14 cellular contexts compared by ENCODE assay signal in the genomic region with DNA sequence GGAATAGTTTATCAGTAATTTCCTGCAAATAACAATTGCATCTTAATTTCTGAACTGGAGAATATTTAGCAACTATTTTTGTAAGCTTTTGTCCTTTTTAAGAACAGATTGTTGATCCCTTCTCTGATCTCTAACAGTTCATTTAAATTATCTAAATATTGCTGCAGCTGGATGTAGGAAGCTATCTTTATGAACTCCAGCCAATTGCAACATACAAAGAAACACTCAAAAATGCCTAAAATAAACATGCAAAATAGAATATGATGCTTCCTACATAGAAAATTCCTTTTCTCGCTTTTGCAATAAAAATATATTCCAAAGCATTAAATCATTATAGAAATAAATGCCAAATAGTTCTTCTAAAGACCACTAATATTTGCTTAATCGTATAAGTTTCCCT.
DNase-seq lines count a peak whose midpoint lies in the region; ATAC-seq and TF ChIP-seq lines count a peak whose summit lies in the region.
"Had no signal": no experiment of that assay in that cellular context is flagged by ENCODE, and none has a peak within 500 bp of the region (broad histone marks: within the 10 kb centered on the region; RNA-seq: fewer than 3 reads in every experiment).

No MANE protein-coding gene starts in this region.

- H3K27me3 ChIP-seq in mammary epithelial cell (ENCODE audit: insufficient read depth, low read length): no peaks in the 10 kb centered on the region
- H3K27me3 ChIP-seq: BE2C had no signal

- ATAC-seq in HG03439 (IDR thresholded peaks at IDR 0.05; ENCODE audit: unreplicated experiment): no peak
- ATAC-seq: A549; CD8-positive, alpha-beta T cell; HCT116 had no signal

- no peak overlapping the region for H3K4me2 ChIP-seq in mammary epithelial cell (ENCODE audit: insufficient read depth, low read depth, low read length)
- H3K4me2 ChIP-seq: A549 had no signal

- no TSS peak for BruUV-seq in mammary epithelial cell (replicated peaks; lab: Mats Ljungman, UMichigan)

- CTCF ChIA-PET in mammary epithelial cell (lab: Charles Lee; ENCODE audit: low non-redundant PET): no interaction called here

- no peak overlapping the region for H3K27ac ChIP-seq in mammary epithelial cell (ENCODE audit: insufficient read depth, low read depth, low read length)
- H3K27ac ChIP-seq: A549, C4-2B had no signal

- TF ChIP-seq CTCF in mammary epithelial cell (conservative IDR thresholded peaks at IDR 0.05 in 1 of 2, IDR thresholded peaks at IDR 0.05 in 1 of 2; ENCODE audit: extremely low read depth in 1 of 2, insufficient read depth in 1 of 2, low read depth in 1 of 2, low read length in 2 of 2): no peak

- no peaks in the 10 kb centered on the region for H3K9me3 ChIP-seq in mammary epithelial cell (replicated peaks; ENCODE audit: insufficient read depth, low read length)
- H3K9me3 ChIP-seq: A549, BE2C had no signal

- no peak overlapping the region for H3K4me3 ChIP-seq in mammary epithelial cell (replicated peaks in 1 of 3; ENCODE audit: insufficient read depth in 1 of 3, low read depth in 2 of 3, low read length in 3 of 3)
- H3K4me3 ChIP-seq: A549 had no signal

- peak; percentile 39 for DNase-seq in brain pericyte (ENCODE audit: low read depth, low spot score)
- peak; percentile 66 for DNase-seq in fibroblast of gingiva (ENCODE audit: low read depth)
- peak; percentile 47 for DNase-seq in iris pigment epithelial cell (ENCODE audit: low read depth)
- no peak for DNase-seq in mucosa of gallbladder (ENCODE audit: low spot score)
- DNase-seq in DMS53 treated with DMSO at 0.1 percent for 48 hours (lab: John Stamatoyannopoulos, UW; ENCODE audit: unreplicated experiment): no peak
- no peak for DNase-seq in mammary epithelial cell
- DNase-seq: BE2C; CD8-positive, alpha-beta T cell; COR-L47; GF-D8 had no signal

- dilution Hi-C loops in mammary epithelial cell (cut with HindIII; ENCODE audit: low sequenced_read_pairs): no loop called here

- in situ Hi-C loops in mammary epithelial cell (cut with MboI; ENCODE audit: low sequenced_read_pairs in 2 of 2): no loop called here

- no peaks in the 10 kb centered on the region for H3K4me1 ChIP-seq in mammary epithelial cell (ENCODE audit: insufficient read depth, low read length)
- H3K4me1 ChIP-seq: A549, BE2C had no signal

- WGBS in mammary epithelial cell (ENCODE audit: low coverage, missing lambda C conversion rate): 50% methylated on average over 2 of the region's 2 CpGs

- H4K20me1 ChIP-seq in mammary epithelial cell (ENCODE audit: insufficient read depth, low read length): no peaks in the 10 kb centered on the region

- no peaks in the 10 kb centered on the region for H3K79me2 ChIP-seq in mammary epithelial cell (ENCODE audit: insufficient read depth, low read length)

- no peak overlapping the region for H3K9ac ChIP-seq in mammary epithelial cell (ENCODE audit: insufficient read depth, low read length)

- intact Hi-C loops in mammary epithelial cell (cut with micrococcal nuclease): no loop called here

- H2AFZ ChIP-seq in mammary epithelial cell (ENCODE audit: low read depth, low read length): no peak overlapping the region

- no peaks in the 10 kb centered on the region for H3K36me3 ChIP-seq in mammary epithelial cell (ENCODE audit: insufficient read depth, low read length)
- H3K36me3 ChIP-seq: BE2C had no signal

Comparison
In these comparisons a context has a peak if more than half of its experiments do, and no peak if none do; other contexts are left out.
1. DNase-seq: peak in brain pericyte (single experiment), fibroblast of gingiva (single experiment) and iris pigment epithelial cell (single experiment); none in mucosa of gallbladder (single experiment), DMS53 treated with DMSO at 0.1 percent for 48 hours (single experiment) and mammary epithelial cell (single experiment).